Comparison of ENCODE assay signal across 8 cellular contexts in genomic region chr5:151740958-151741373, GRCh38. TPM values are rescaled to one million over a fixed set of nuclear protein-coding genes. Genes with fewer than 3 reads are reported as not detected.
DNase-seq lines count a peak whose midpoint lies in the region; ATAC-seq and TF ChIP-seq lines count a peak whose summit lies in the region.

No MANE protein-coding gene starts in this region.

- ATAC-seq in activated CD8-positive, alpha-beta T cell treated with anti-CD3 and anti-CD28 coated beads for 36 hours, result no peak
- ATAC-seq in activated CD8-positive, alpha-beta T cell treated with anti-CD3 and anti-CD28 coated beads, Interleukin-2, amount 10 ng/mL, durations not matched to agents 7 days and 5 days, result no peak
- no peak for ATAC-seq in HG02588 (IDR thresholded peaks at IDR 0.05; ENCODE audit: unreplicated experiment)

- H3K4me3 ChIP-seq in fibroblast of pulmonary artery (replicated peaks; ENCODE audit: low read depth, low read length), result peak overlapping the region; percentile 6
- no peak overlapping the region for H3K4me3 ChIP-seq in transverse colon

- H3K36me3 ChIP-seq in transverse colon, result peaks cover 0 to 2% (median 0%) of the 10 kb centered on the region in 4 donors

- peak overlapping the region; percentile 52 to 74 (median 68) for H3K27ac ChIP-seq in transverse colon

- H3K36me3 Mint-ChIP-seq in activated CD8-positive, alpha-beta T cell treated with anti-CD3 and anti-CD28 coated beads for 36 hours (ENCODE audit: low read depth), result peaks cover 21% of the 10 kb centered on the region
- H3K36me3 Mint-ChIP-seq in activated CD8-positive, alpha-beta T cell treated with anti-CD3 and anti-CD28 coated beads, Interleukin-2, amount 10 ng/mL, durations not matched to agents 7 days and 5 days (ENCODE audit: low read depth), result peaks cover 35% of the 10 kb centered on the region

- TF ChIP-seq POLR2A in transverse colon (IDR thresholded peaks at IDR 0.05), result no peak

- WGBS in transverse colon (ENCODE audit: low coverage in 1 of 2), 2 donors, result 0 to 72% methylated on average over 1 to 2 of the region's 2 CpGs

- TF ChIP-seq CTCF in activated CD8-positive, alpha-beta T cell treated with anti-CD3 and anti-CD28 coated beads for 36 hours (IDR thresholded peaks at IDR 0.05), result peak; percentile 17
- TF ChIP-seq CTCF in fibroblast of pulmonary artery (IDR thresholded peaks at IDR 0.05; ENCODE audit: low read length, missing control alignments) (no peak), transverse colon (IDR thresholded peaks at IDR 0.05) (peak in 2 of 5 experiments; percentile 5 to 6)

- POLR2A ChIA-PET in activated CD8-positive, alpha-beta T cell treated with anti-CD3 and anti-CD28 coated beads for 36 hours (lab: Charles Lee), result no interaction called here
- POLR2A ChIA-PET in activated CD8-positive, alpha-beta T cell treated with anti-CD3 and anti-CD28 coated beads, Interleukin-2, amount 10 ng/mL, durations not matched to agents 7 days and 5 days (lab: Charles Lee), result no interaction called here

- DNase-seq in activated CD8-positive, alpha-beta T cell treated with anti-CD3 and anti-CD28 coated beads for 36 hours, result no peak
- no peak for DNase-seq in activated CD8-positive, alpha-beta T cell treated with anti-CD3 and anti-CD28 coated beads, Interleukin-2, amount 10 ng/mL, durations not matched to agents 7 days and 5 days
- peak; percentile 29 for DNase-seq in NCI-H226
- DNase-seq in fibroblast of pulmonary artery (ENCODE audit: low read depth), result peak; percentile 62
- no peak for DNase-seq in transverse colon
- DNase-seq in RPMI8226, result no peak
- DNase-seq in posterior vena cava (ENCODE audit: low spot score), result no peak

- peaks cover 19% of the 10 kb centered on the region for H3K4me1 Mint-ChIP-seq in activated CD8-positive, alpha-beta T cell treated with anti-CD3 and anti-CD28 coated beads for 36 hours (ENCODE audit: low read depth)
- peaks cover 23% of the 10 kb centered on the region for H3K4me1 Mint-ChIP-seq in activated CD8-positive, alpha-beta T cell treated with anti-CD3 and anti-CD28 coated beads, Interleukin-2, amount 10 ng/mL, durations not matched to agents 7 days and 5 days (ENCODE audit: low read depth)

- no peaks in the 10 kb centered on the region for H3K9me3 ChIP-seq in transverse colon

- H3K4me3 Mint-ChIP-seq in activated CD8-positive, alpha-beta T cell treated with anti-CD3 and anti-CD28 coated beads for 36 hours, result no peak overlapping the region
- no peak overlapping the region for H3K4me3 Mint-ChIP-seq in activated CD8-positive, alpha-beta T cell treated with anti-CD3 and anti-CD28 coated beads, Interleukin-2, amount 10 ng/mL, durations not matched to agents 7 days and 5 days

- no peaks in the 10 kb centered on the region for H3K27me3 Mint-ChIP-seq in activated CD8-positive, alpha-beta T cell treated with anti-CD3 and anti-CD28 coated beads for 36 hours
- H3K27me3 Mint-ChIP-seq in activated CD8-positive, alpha-beta T cell treated with anti-CD3 and anti-CD28 coated beads, Interleukin-2, amount 10 ng/mL, durations not matched to agents 7 days and 5 days (ENCODE audit: low read depth), result no peaks in the 10 kb centered on the region

- in situ Hi-C loops in transverse colon (cut with MboI; ENCODE audit: low pct_ligation_motif_present in 1 of 4, low pct_unique_long_range_greater_than_20kb in 1 of 4, low sequenced_read_pairs in 3 of 4), result loop anchor here in 3 of 4 donors (5.0 to 25.0 kb wide), 5 partner anchors 76 to 304 kb away; partner anchors contain the start of gene SLC36A1 (in 1 of the 3)

- TF ChIP-seq EP300 in transverse colon (IDR thresholded peaks at IDR 0.05; ENCODE audit: low read depth), result no peak

- CTCF ChIA-PET in activated CD8-positive, alpha-beta T cell treated with anti-CD3 and anti-CD28 coated beads for 36 hours (lab: Charles Lee), result interaction anchor here (0.6 to 7.5 kb wide), 22 partner anchors 8 to 293 kb away, joined by 3 to 111 read pairs (median 4); partner anchors contain the start of genes ATOX1, G3BP1 and SLC36A1
- CTCF ChIA-PET in activated CD8-positive, alpha-beta T cell treated with anti-CD3 and anti-CD28 coated beads, Interleukin-2, amount 10 ng/mL, durations not matched to agents 7 days and 5 days (lab: Charles Lee), result interaction anchor here (0.6 to 10.4 kb wide), 21 partner anchors 8 to 297 kb away, joined by 3 to 127 read pairs (median 4); partner anchors contain the start of genes G3BP1 and SPARC

- intact Hi-C loops in activated CD8-positive, alpha-beta T cell treated with anti-CD3 and anti-CD28 coated beads for 36 hours (cut with micrococcal nuclease), result loop anchor here (2.0 kb wide), 1 partner anchor 82 kb away; no protein-coding TSS in a partner anchor
- intact Hi-C loops in transverse colon (cut with DNase I; ENCODE audit: low total_unique reads), result loop anchor here (2.0 to 10.0 kb wide), 2 partner anchors 82 to 296 kb away; partner anchors contain the start of gene SLC36A1
- intact Hi-C loops in posterior vena cava (cut with DNase I), result loop anchor here (1.0 to 10.0 kb wide), 3 partner anchors 72 to 296 kb away; partner anchors contain the start of gene SLC36A1 (in 1 of the 2)

- H3K4me1 ChIP-seq in transverse colon, result peaks cover 3 to 29% (median 10%) of the 10 kb centered on the region in 4 donors

- H3K27ac Mint-ChIP-seq in activated CD8-positive, alpha-beta T cell treated with anti-CD3 and anti-CD28 coated beads for 36 hours, result no peak overlapping the region
- H3K27ac Mint-ChIP-seq in activated CD8-positive, alpha-beta T cell treated with anti-CD3 and anti-CD28 coated beads, Interleukin-2, amount 10 ng/mL, durations not matched to agents 7 days and 5 days, result no peak overlapping the region

- no peaks in the 10 kb centered on the region for H3K27me3 ChIP-seq in transverse colon

- no peaks in the 10 kb centered on the region for H3K9me3 Mint-ChIP-seq in activated CD8-positive, alpha-beta T cell treated with anti-CD3 and anti-CD28 coated beads for 36 hours
- H3K9me3 Mint-ChIP-seq in activated CD8-positive, alpha-beta T cell treated with anti-CD3 and anti-CD28 coated beads, Interleukin-2, amount 10 ng/mL, durations not matched to agents 7 days and 5 days (ENCODE audit: insufficient read depth), result no peaks in the 10 kb centered on the region

RNA-seq across cellular contexts. Expression of gene ATOX1, which starts 17.5 kb away (rescaled TPM):
- 10 to 100 TPM; 69.6 to 73.3 TPM for total RNA-seq in activated CD8-positive, alpha-beta T cell treated with anti-CD3 and anti-CD28 coated beads for 36 hours
- 10 to 100 TPM; 45.2 to 46.6 TPM for total RNA-seq in activated CD8-positive, alpha-beta T cell treated with anti-CD3 and anti-CD28 coated beads, Interleukin-2, amount 10 ng/mL, durations not matched to agents 7 days and 5 days
- total RNA-seq in transverse colon (10 to 100 TPM in 2 of 4 donors, 1 to 10 TPM in 2; 5.0 to 81.1 (median 31.7) TPM), posterior vena cava (10 to 100 TPM; 62.8 to 68.6 TPM)

RNA-seq across cellular contexts. Expression of gene G3BP1, which starts 30.8 kb away (rescaled TPM):
- total RNA-seq in activated CD8-positive, alpha-beta T cell treated with anti-CD3 and anti-CD28 coated beads for 36 hours, result 100 to 1,000 TPM; 247 to 253 TPM
- 100 to 1,000 TPM; 193 to 213 TPM for total RNA-seq in activated CD8-positive, alpha-beta T cell treated with anti-CD3 and anti-CD28 coated beads, Interleukin-2, amount 10 ng/mL, durations not matched to agents 7 days and 5 days
- total RNA-seq in transverse colon (10 to 100 TPM; 35.4 to 88.6 (median 66.7) TPM), posterior vena cava (100 to 1,000 TPM; 117 to 130 TPM)

RNA-seq across cellular contexts. Expression of gene SPARC, which starts 54.3 kb away (rescaled TPM):
- not detected for total RNA-seq in activated CD8-positive, alpha-beta T cell treated with anti-CD3 and anti-CD28 coated beads for 36 hours
- not detected for total RNA-seq in activated CD8-positive, alpha-beta T cell treated with anti-CD3 and anti-CD28 coated beads, Interleukin-2, amount 10 ng/mL, durations not matched to agents 7 days and 5 days
- total RNA-seq in transverse colon (100 to 1,000 TPM in 1 of 4 donors, 10 to 100 TPM in 3; 47.9 to 267 (median 85.1) TPM), posterior vena cava (1,000 to 10,000 TPM in 1 of 2 donors, 100 to 1,000 TPM in 1; 913 to 2,416 TPM)

Comparison
In these comparisons a context has a peak if more than half of its experiments do, and no peak if none do; other contexts are left out.
1. DNase-seq: peak in NCI-H226 (single experiment) and fibroblast of pulmonary artery (single experiment); none in activated CD8-positive, alpha-beta T cell treated with anti-CD3 and anti-CD28 coated beads for 36 hours (single experiment), activated CD8-positive, alpha-beta T cell treated with anti-CD3 and anti-CD28 coated beads, Interleukin-2, amount 10 ng/mL, durations not matched to agents 7 days and 5 days (single experiment), transverse colon (single experiment), RPMI8226 (single experiment) and posterior vena cava (single experiment).
2. RNA of gene SPARC, which starts 54.3 kb away (total RNA-seq): 913 to 2,416 TPM in posterior vena cava and 47.9 to 267 TPM in transverse colon; not detected in activated CD8-positive, alpha-beta T cell treated with anti-CD3 and anti-CD28 coated beads, Interleukin-2, amount 10 ng/mL, durations not matched to agents 7 days and 5 days and not detected in activated CD8-positive, alpha-beta T cell treated with anti-CD3 and anti-CD28 coated beads for 36 hours; every median in the first group is over 10 times any median in the second.